24 cellular contexts compared by ENCODE assay signal in the genomic region with DNA sequence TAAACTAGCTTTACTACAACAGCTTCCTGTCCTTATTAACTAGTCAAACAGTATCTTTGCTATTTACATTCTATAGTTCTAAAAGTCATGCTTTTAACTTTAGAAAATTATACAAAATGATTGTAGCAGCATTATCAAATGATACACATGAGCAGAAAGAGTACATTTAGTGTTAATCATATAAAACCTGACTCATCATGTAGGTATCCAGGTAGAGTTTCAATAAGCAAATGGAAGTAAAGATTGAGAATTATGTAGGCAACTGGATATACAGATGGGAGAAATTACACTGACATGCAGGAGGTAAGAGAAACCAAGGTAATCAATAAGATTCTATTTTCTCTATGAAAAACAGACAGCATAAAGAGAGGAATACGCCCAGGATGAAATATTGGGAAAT.
"Had no signal": no experiment of that assay in that cellular context is flagged by ENCODE, and none has a peak within 500 bp of the region (broad histone marks: within the 10 kb centered on the region; RNA-seq: fewer than 3 reads in every experiment).

No MANE protein-coding gene starts in this region.

- H3K27ac ChIP-seq: esophagus muscularis mucosa, gastrocnemius medialis, left ventricle myocardium inferior, upper lobe of left lung had no signal

- H3K27me3 ChIP-seq: esophagus muscularis mucosa, gastrocnemius medialis, upper lobe of left lung had no signal

- ATAC-seq: gastrocnemius medialis, WTC11 had no signal

- H3K4me3 Mint-ChIP-seq: brain, neural crest cell, WTC11 had no signal

- H3K9me3 Mint-ChIP-seq: brain, neural crest cell, WTC11 had no signal

- DNase-seq: activated CD4-positive, alpha-beta T cell treated with anti-CD3 and anti-CD28 coated beads, Interleukin-2, amount 50 U/mL, for 4 hours; activated CD8-positive, alpha-beta memory T cell treated with anti-CD3 and anti-CD28 coated beads for 24 hours; activated CD8-positive, alpha-beta memory T cell treated with anti-CD3 and anti-CD28 coated beads, Interleukin-2, amount 50 U/mL, for 4 hours; activated effector memory CD4-positive, alpha-beta T cell treated with anti-CD3 and anti-CD28 coated beads, Interleukin-2, amount 50 U/mL, for 16 hours; activated naive CD4-positive, alpha-beta T cell treated with anti-CD3 and anti-CD28 coated beads, Interleukin-2, amount 50 U/mL, for 16 hours; anterior cingulate cortex; caudate nucleus; effector memory CD4-positive, alpha-beta T cell; gastrocnemius medialis; hippocampal formation; left ventricle myocardium inferior; midbrain; posterior cingulate gyrus; retina; stimulated activated CD4-positive, alpha-beta T cell treated with anti-CD3 and anti-CD28 coated beads, Interleukin-2, amount 100 ng/mL, for 48 hours; stimulated activated CD8-positive, alpha-beta memory T cell treated with anti-CD3 and anti-CD28 coated beads, Interleukin-4, amount 100 ng/mL, for 48 hours; stimulated activated naive CD4-positive, alpha-beta T cell; T-helper 9 cell had no signal

- H3K9me3 ChIP-seq: esophagus muscularis mucosa, gastrocnemius medialis, left ventricle myocardium inferior, upper lobe of left lung had no signal

- H3K27ac Mint-ChIP-seq: brain had no signal

- H3K36me3 Mint-ChIP-seq: WTC11 had no signal

- H3K27me3 Mint-ChIP-seq: brain had no signal

- FAIRE-seq: colon had no signal
